ENCODE assay signal across 3 cellular contexts in genomic region chr1:21067551-21068227, GRCh38.
TF ChIP-seq lines count a peak whose summit lies in the region.

No MANE protein-coding gene starts in this region.

TF ChIP-seq in liver, 16 proteins besides CTCF, POLR2A, EP300 and RAD21 (continued from another document):
- no peak for TF ChIP-seq YY1 (IDR thresholded peaks at IDR 0.05)
- TF ChIP-seq MAX (IDR thresholded peaks at IDR 0.05) = no peak
- TF ChIP-seq RXRA (IDR thresholded peaks at IDR 0.05) = no peak
- TF ChIP-seq HNF4A (conservative IDR thresholded peaks at IDR 0.05) = peak; percentile 61 to 66
- TF ChIP-seq EGR1 (IDR thresholded peaks at IDR 0.05; ENCODE audit: low read depth in 2 of 2) = no peak

TF ChIP-seq in HepG2, 621 proteins besides CTCF, POLR2A, EP300 and RAD21 (continued from another document):
- TF ChIP-seq CEBPZ (IDR thresholded peaks at IDR 0.05; ENCODE audit: low read length) (no peak), ZNF12 (CRISPR knock-in tag; IDR thresholded peaks at IDR 0.05) (no peak), ZFP90 (CRISPR knock-in tag; IDR thresholded peaks at IDR 0.05; ENCODE audit: borderline replicate concordance) (no peak), SUZ12 (IDR thresholded peaks at IDR 0.05; ENCODE audit: low read depth, low read length) (no peak), CCDC6 (CRISPR knock-in tag; IDR thresholded peaks at IDR 0.05) (no peak), ZNF562 (CRISPR knock-in tag; IDR thresholded peaks at IDR 0.05; ENCODE audit: borderline replicate concordance) (no peak), HNRNPUL1 (IDR thresholded peaks at IDR 0.05; ENCODE audit: low read depth, low read length) (no peak), ZFP36L1 (CRISPR knock-in tag; IDR thresholded peaks at IDR 0.05) (no peak), KMT2A (CRISPR knock-in tag; IDR thresholded peaks at IDR 0.05) (no peak), ZNF773 (CRISPR knock-in tag; IDR thresholded peaks at IDR 0.05; ENCODE audit: borderline replicate concordance) (no peak), POLR2AphosphoS5 (IDR thresholded peaks at IDR 0.05; ENCODE audit: low read depth, low read length) (no peak), ZNF552 (CRISPR knock-in tag; IDR thresholded peaks at IDR 0.05; ENCODE audit: borderline replicate concordance) (no peak)

TF ChIP-seq in GM12878, 131 proteins besides CTCF, POLR2A, EP300 and RAD21:
- TF ChIP-seq PRDM15 (CRISPR knock-in tag; IDR thresholded peaks at IDR 0.05) (no peak), CEBPZ (IDR thresholded peaks at IDR 0.05; ENCODE audit: low read depth, low read length) (no peak), MEF2B (IDR thresholded peaks at IDR 0.05; ENCODE audit: partially characterized antibody, poor library complexity, severe bottlenecking) (no peak), ZBTB33 (IDR thresholded peaks at IDR 0.05) (no peak), RFX5 (IDR thresholded peaks at IDR 0.05; ENCODE audit: low read depth, low read length) (no peak), USF2 (IDR thresholded peaks at IDR 0.05; ENCODE audit: borderline replicate concordance, low read depth, low read length) (no peak), KAT2A (conservative IDR thresholded peaks at IDR 0.05; ENCODE audit: control insufficient read depth, low read depth, low read length) (no peak), FOXM1 (IDR thresholded peaks at IDR 0.05; ENCODE audit: low read depth, low read length) (no peak), TCF12 (IDR thresholded peaks at IDR 0.05; ENCODE audit: low read depth, low read length) (no peak), HDGF (IDR thresholded peaks at IDR 0.05) (no peak), MTA2 (IDR thresholded peaks at IDR 0.05; ENCODE audit: low read depth) (no peak), SMC3 (IDR thresholded peaks at IDR 0.05; ENCODE audit: borderline replicate concordance, low read length) (no peak), ZNF24 (IDR thresholded peaks at IDR 0.05) (no peak), RELB (IDR thresholded peaks at IDR 0.05; ENCODE audit: low read depth) (no peak), MAX (IDR thresholded peaks at IDR 0.05; ENCODE audit: low read depth, low read length) (no peak), ESRRA (IDR thresholded peaks at IDR 0.05; ENCODE audit: low read length) (no peak), CUX1 (IDR thresholded peaks at IDR 0.05; ENCODE audit: insufficient replicate concordance, low read depth, low read length) (no peak), SMAD1 (IDR thresholded peaks at IDR 0.05; ENCODE audit: low read depth, partially characterized antibody) (no peak), BACH1 (IDR thresholded peaks at IDR 0.05; ENCODE audit: borderline replicate concordance) (no peak), MLLT1 (IDR thresholded peaks at IDR 0.05) (no peak)
